Comparison of ENCODE assay signal across 7 cellular contexts in genomic region chr7:102609734-102610133, GRCh38. TPM values are rescaled to one million over a fixed set of nuclear protein-coding genes. Genes with fewer than 3 reads are reported as not detected.
"Had no signal": no experiment of that assay in that cellular context is flagged by ENCODE, and none has a peak within 500 bp of the region (broad histone marks: within the 10 kb centered on the region; RNA-seq: fewer than 3 reads in every experiment).

No MANE protein-coding gene starts in this region.

RNA-seq across cellular contexts. Expression of gene SPDYE2B, which starts 40.4 kb away (rescaled TPM):
- total RNA-seq: K562, M059J, PC-3, Peyer's patch, Right ventricle myocardium inferior, SJCRH30, SK-MEL-5 had no signal
- polyA plus RNA-seq: K562 had no signal

RNA-seq across cellular contexts. Expression of gene SPDYE2, which starts 58.7 kb away (rescaled TPM):
- total RNA-seq: K562, M059J, PC-3, Peyer's patch, Right ventricle myocardium inferior, SK-MEL-5 had no signal
